ENCODE assay signal across 26 cellular contexts in the genomic region with DNA sequence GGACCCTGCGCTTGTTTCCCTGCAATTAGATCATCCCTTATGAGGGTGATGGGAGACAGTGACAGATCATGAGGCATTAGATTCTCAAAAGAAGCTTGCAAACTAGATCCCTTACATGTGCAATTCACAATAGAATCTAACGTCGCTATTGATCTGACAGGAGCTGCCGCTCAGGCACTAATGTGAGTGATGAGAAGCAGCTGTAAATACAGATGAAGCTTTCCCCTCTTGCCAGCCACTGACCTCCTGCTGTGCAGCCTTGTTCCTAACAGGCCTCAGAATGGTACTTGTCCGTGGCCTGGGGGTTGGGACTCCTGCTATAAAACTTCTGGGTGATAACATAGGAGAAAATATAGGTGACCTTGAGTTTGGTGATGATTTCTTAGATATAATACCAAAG.
A peak's percentile ranks its signal among the peaks of the same experiment; 100 is the strongest.
DNase-seq lines count a peak whose midpoint lies in the region; ATAC-seq and TF ChIP-seq lines count a peak whose summit lies in the region.
"Had no signal": no experiment of that assay in that cellular context is flagged by ENCODE, and none has a peak within 500 bp of the region (broad histone marks: within the 10 kb centered on the region; RNA-seq: fewer than 3 reads in every experiment).

No MANE protein-coding gene starts in this region.

- no peak overlapping the region for H2BK15ac ChIP-seq in neuronal stem cell (ENCODE audit: low read length)

- H3K9ac ChIP-seq in endodermal cell (ENCODE audit: extremely low read depth, low read length, poor library complexity, severe bottlenecking), result no peak overlapping the region
- no peak overlapping the region for H3K9ac ChIP-seq in neuronal stem cell (ENCODE audit: low read depth, low read length, poor library complexity)

- WGBS in endodermal cell (ENCODE audit: insufficient coverage in 1 of 2, insufficient read length in 1 of 2), 2 experiments, result 67 to 76% methylated on average over 1 to 5 of the region's 5 CpGs
- no CpG with 5 or more reads among the region's 5 CpGs for WGBS in neuronal stem cell (ENCODE audit: extremely low coverage in 2 of 2, insufficient read length in 2 of 2, insufficient replicate concordance in 1 of 2), 2 donors

- H3K4me1 ChIP-seq in endodermal cell (ENCODE audit: control insufficient read depth, insufficient read depth, low read length) (peaks cover 3% of the 10 kb centered on the region), neuronal stem cell (ENCODE audit: control insufficient read depth in 2 of 2, insufficient read depth in 1 of 2, low read depth in 1 of 2, low read length in 2 of 2) (no peaks in the 10 kb centered on the region)
- H3K4me1 ChIP-seq: breast epithelium, upper lobe of left lung had no signal

- no peaks in the 10 kb centered on the region for H3K36me3 Mint-ChIP-seq in endodermal cell (ENCODE audit: low read depth)
- H3K36me3 Mint-ChIP-seq: activated CD4-positive, alpha-beta memory T cell treated with anti-CD3 and anti-CD28 coated beads for 36 hours; stimulated activated memory B cell treated with anti-CD40 and anti-IgM and Interleukin-4, amounts not matched to agents 10 μg/mL and 1 μg/mL and 100 μg/mL, for 72 hours had no signal

- H3K4me3 ChIP-seq in endodermal cell (ENCODE audit: low read length) (no peak overlapping the region), neuronal stem cell (ENCODE audit: low read length in 2 of 2) (no peak overlapping the region)
- H3K4me3 ChIP-seq: breast epithelium, upper lobe of left lung had no signal

- no peak overlapping the region for H2AK5ac ChIP-seq in neuronal stem cell (ENCODE audit: low read depth, low read length)

- no peak overlapping the region for H3K18ac ChIP-seq in neuronal stem cell (ENCODE audit: low read length)

- H3K79me1 ChIP-seq in neuronal stem cell (ENCODE audit: low read depth, low read length), result no peaks in the 10 kb centered on the region

- H3K23ac ChIP-seq in neuronal stem cell (ENCODE audit: low read depth, low read length, poor library complexity), result no peak overlapping the region

- DNase-seq in LHCN-M2 (ENCODE audit: low read depth) (peak; percentile 92), NCI-H345 treated with DMSO at 0.1 percent for 48 hours (lab: John Stamatoyannopoulos, UW; ENCODE audit: unreplicated experiment) (peak; percentile 23), endodermal cell (peak; percentile 60), neuronal stem cell (ENCODE audit: low spot score) (peak; percentile 12), left cardiac atrium (no peak), HuH-7 (ENCODE audit: low spot score) (no peak), head of caudate nucleus (no peak)
- DNase-seq: activated CD4-positive, alpha-beta memory T cell treated with anti-CD3 and anti-CD28 coated beads for 36 hours; activated CD4-positive, CD25-positive, alpha-beta regulatory T cell treated with anti-CD3 and anti-CD28 coated beads, Interleukin-2, amount 50 U/mL, for 72 hours; activated CD8-positive, alpha-beta memory T cell treated with anti-CD3 and anti-CD28 coated beads, Interleukin-2, amount 50 U/mL, for 4 hours; activated naive CD4-positive, alpha-beta T cell treated with anti-CD3 and anti-CD28 coated beads, Interleukin-2, amount 50 U/mL, for 16 hours; amniotic stem cell; effector CD4-positive, alpha-beta T cell; IMR-90; NCI-H1105; NCI-H2081 treated with DMSO at 0.1 percent for 48 hours; NCI-H526; stimulated activated CD4-positive, alpha-beta T cell treated with anti-CD3 and anti-CD28 coated beads, Interleukin-4, amount 100 ng/mL, for 4 hours; substantia nigra; upper lobe of left lung had no signal

- no peak overlapping the region for H3K4me2 ChIP-seq in neuronal stem cell (ENCODE audit: insufficient read depth, low read length, poor library complexity, severe bottlenecking)

- H3K4me3 Mint-ChIP-seq in endodermal cell, result no peak overlapping the region
- H3K4me3 Mint-ChIP-seq: activated CD4-positive, alpha-beta memory T cell treated with anti-CD3 and anti-CD28 coated beads for 36 hours; stimulated activated memory B cell treated with anti-CD40 and anti-IgM and Interleukin-4, amounts not matched to agents 10 μg/mL and 1 μg/mL and 100 μg/mL, for 72 hours; T-helper 1 cell treated with Interleukin-12 subunit alpha and Interleukin-12 subunit beta and Interleukin-4 antibody, amounts not matched to agents 30 μg/mL and 1 μg/mL, for 36 hours had no signal

- H3K9me3 Mint-ChIP-seq in endodermal cell, result no peaks in the 10 kb centered on the region

- H3K14ac ChIP-seq in neuronal stem cell (ENCODE audit: low read length), result no peak overlapping the region

- H3K9me3 ChIP-seq in endodermal cell (ENCODE audit: control insufficient read depth, low read length) (no peaks in the 10 kb centered on the region), neuronal stem cell (replicated peaks in 1 of 2; ENCODE audit: control insufficient read depth in 2 of 2, insufficient read depth in 1 of 2, low read depth in 1 of 2, low read length in 2 of 2) (peaks cover 0 to 6% of the 10 kb centered on the region in 2 donors)
- H3K9me3 ChIP-seq: neutrophil, upper lobe of left lung had no signal

- no peak overlapping the region for H4K8ac ChIP-seq in neuronal stem cell (ENCODE audit: low read depth, low read length)

- no peak overlapping the region for H2AFZ ChIP-seq in neuronal stem cell (ENCODE audit: low read length)

- no peaks in the 10 kb centered on the region for H3K36me3 ChIP-seq in endodermal cell (ENCODE audit: control insufficient read depth, insufficient read depth, low read length)
- H3K36me3 ChIP-seq in neuronal stem cell (replicated peaks in 1 of 2; ENCODE audit: control insufficient read depth in 2 of 2, insufficient read depth in 2 of 2, low read length in 2 of 2), result no peaks in the 10 kb centered on the region
- H3K36me3 ChIP-seq: breast epithelium, neutrophil, upper lobe of left lung had no signal

- H2BK12ac ChIP-seq in neuronal stem cell (ENCODE audit: low read length), result no peak overlapping the region

- H3K27ac ChIP-seq in endodermal cell (ENCODE audit: low read depth, low read length), result no peak overlapping the region
- H3K27ac ChIP-seq in neuronal stem cell (replicated peaks; ENCODE audit: low read length), result no peak overlapping the region
- H3K27ac ChIP-seq: breast epithelium, epithelial cell of prostate, neutrophil, upper lobe of left lung had no signal

- no peaks in the 10 kb centered on the region for H3K4me1 Mint-ChIP-seq in endodermal cell
- H3K4me1 Mint-ChIP-seq: stimulated activated memory B cell treated with anti-CD40 and anti-IgM and Interleukin-4, amounts not matched to agents 10 μg/mL and 1 μg/mL and 100 μg/mL, for 72 hours had no signal

- no peak for TF ChIP-seq CTCF in endodermal cell (conservative IDR thresholded peaks at IDR 0.05)

- ATAC-seq in left cardiac atrium, result no peak
- ATAC-seq: sciatic nerve; stimulated activated memory B cell treated with anti-CD40 and anti-IgM and Interleukin-4, amounts not matched to agents 10 μg/mL and 1 μg/mL and 100 μg/mL, for 72 hours had no signal

- H3K27me3 ChIP-seq in endodermal cell (ENCODE audit: control insufficient read depth, insufficient read depth, low read length, poor library complexity, severe bottlenecking) (no peaks in the 10 kb centered on the region), neuronal stem cell (ENCODE audit: control insufficient read depth in 3 of 3, insufficient read depth in 3 of 3, low read depth in 1 of 3, low read length in 3 of 3) (no peaks in the 10 kb centered on the region)
- H3K27me3 ChIP-seq: breast epithelium, neutrophil, upper lobe of left lung had no signal

- no peak overlapping the region for H3K4ac ChIP-seq in neuronal stem cell (ENCODE audit: low read length)

- intact Hi-C loops in left cardiac atrium (cut with DNase I) (no loop called here), head of caudate nucleus (cut with DNase I) (no loop called here)

- H3K27me3 Mint-ChIP-seq in endodermal cell (ENCODE audit: insufficient read depth), result no peaks in the 10 kb centered on the region
- H3K27me3 Mint-ChIP-seq: activated CD4-positive, alpha-beta memory T cell treated with anti-CD3 and anti-CD28 coated beads for 36 hours; stimulated activated memory B cell treated with anti-CD40 and anti-IgM and Interleukin-4, amounts not matched to agents 10 μg/mL and 1 μg/mL and 100 μg/mL, for 72 hours had no signal

- no peak overlapping the region for H3K27ac Mint-ChIP-seq in endodermal cell
- H3K27ac Mint-ChIP-seq: activated CD4-positive, alpha-beta memory T cell treated with anti-CD3 and anti-CD28 coated beads for 36 hours; stimulated activated memory B cell treated with anti-CD40 and anti-IgM and Interleukin-4, amounts not matched to agents 10 μg/mL and 1 μg/mL and 100 μg/mL, for 72 hours; T-helper 1 cell treated with Interleukin-12 subunit alpha and Interleukin-12 subunit beta and Interleukin-4 antibody, amounts not matched to agents 30 μg/mL and 1 μg/mL, for 36 hours had no signal

- H4K91ac ChIP-seq in neuronal stem cell (ENCODE audit: low read depth, low read length, poor library complexity), result no peak overlapping the region

- H2BK5ac ChIP-seq in neuronal stem cell (ENCODE audit: low read length), result no peak overlapping the region

- no peak overlapping the region for H2BK120ac ChIP-seq in neuronal stem cell (ENCODE audit: low read depth, low read length)

Comparison
In these comparisons a context has a peak if more than half of its experiments do, and no peak if none do; other contexts are left out.
1. DNase-seq: peak in LHCN-M2 (single experiment), NCI-H345 treated with DMSO at 0.1 percent for 48 hours (single experiment), endodermal cell (single experiment) and neuronal stem cell (single experiment); none in left cardiac atrium (single experiment), HuH-7 (single experiment) and head of caudate nucleus (0 of 42).